ENCODE assay signal across 19 cellular contexts in genomic region chr1:209561561-209561960, GRCh38. TPM values are rescaled to one million over a fixed set of nuclear protein-coding genes. Genes with fewer than 3 reads are reported as not detected.
"Had no signal": no experiment of that assay in that cellular context is flagged by ENCODE, and none has a peak within 500 bp of the region (broad histone marks: within the 10 kb centered on the region; RNA-seq: fewer than 3 reads in every experiment).

No MANE protein-coding gene starts in this region.

- H3K27ac ChIP-seq: adrenal gland, SK-N-MC, VCaP had no signal

- H3K4me1 ChIP-seq: adrenal gland had no signal

- FAIRE-seq: bronchial epithelial cell had no signal

- H3K36me3 ChIP-seq: adrenal gland had no signal

- H3K36me3 Mint-ChIP-seq: activated naive CD8-positive, alpha-beta T cell treated with anti-CD3 and anti-CD28 coated beads, Interleukin-2, amount 10 ng/mL, durations not matched to agents 7 days and 5 days; T-cell had no signal

- H3K27ac Mint-ChIP-seq: activated CD8-positive, alpha-beta T cell treated with anti-CD3 and anti-CD28 coated beads for 36 hours; activated naive CD8-positive, alpha-beta T cell treated with anti-CD3 and anti-CD28 coated beads, Interleukin-2, amount 10 ng/mL, durations not matched to agents 7 days and 5 days; activated T-cell treated with anti-CD3 and anti-CD28 coated beads, Interleukin-2, amount 50 U/mL, for 72 hours; T-cell had no signal

- H3K4me3 ChIP-seq: adrenal gland, SK-N-MC had no signal

- H3K4me3 Mint-ChIP-seq: activated CD8-positive, alpha-beta T cell treated with anti-CD3 and anti-CD28 coated beads for 36 hours; activated naive CD8-positive, alpha-beta T cell treated with anti-CD3 and anti-CD28 coated beads, Interleukin-2, amount 10 ng/mL, durations not matched to agents 7 days and 5 days; activated T-cell treated with anti-CD3 and anti-CD28 coated beads, Interleukin-2, amount 50 U/mL, for 72 hours; T-cell had no signal

- DNase-seq: activated CD4-positive, CD25-positive, alpha-beta regulatory T cell; activated CD8-positive, alpha-beta memory T cell treated with anti-CD3 and anti-CD28 coated beads, Interleukin-2, amount 50 U/mL, for 4 hours; activated CD8-positive, alpha-beta T cell treated with anti-CD3 and anti-CD28 coated beads for 36 hours; activated naive CD4-positive, alpha-beta T cell treated with anti-CD3 and anti-CD28 coated beads, Interleukin-2, amount 50 U/mL, for 16 hours; activated naive CD8-positive, alpha-beta T cell treated with anti-CD3 and anti-CD28 coated beads, Interleukin-2, amount 10 ng/mL, durations not matched to agents 7 days and 5 days; activated T-cell treated with anti-CD3 and anti-CD28 coated beads, Interleukin-2, amount 50 U/mL, for 72 hours; adrenal gland; anterior cingulate cortex; central memory CD4-positive, alpha-beta T cell; NCI-H1105 treated with DMSO at 0.1 percent for 48 hours; NCI-H146; NCI-H2081; SIG-M5; T-cell had no signal

- H3K9me3 ChIP-seq: adrenal gland had no signal

- ATAC-seq: activated CD8-positive, alpha-beta T cell treated with anti-CD3 and anti-CD28 coated beads for 36 hours; activated T-cell treated with anti-CD3 and anti-CD28 coated beads, Interleukin-2, amount 50 U/mL, for 72 hours; T-cell had no signal

- H3K4me1 Mint-ChIP-seq: activated naive CD8-positive, alpha-beta T cell treated with anti-CD3 and anti-CD28 coated beads, Interleukin-2, amount 10 ng/mL, durations not matched to agents 7 days and 5 days had no signal

- H3K9me3 Mint-ChIP-seq: activated CD8-positive, alpha-beta T cell treated with anti-CD3 and anti-CD28 coated beads for 36 hours; activated naive CD8-positive, alpha-beta T cell treated with anti-CD3 and anti-CD28 coated beads, Interleukin-2, amount 10 ng/mL, durations not matched to agents 7 days and 5 days; activated T-cell treated with anti-CD3 and anti-CD28 coated beads, Interleukin-2, amount 50 U/mL, for 72 hours; T-cell had no signal

RNA-seq across cellular contexts. Expression of gene CAMK1G, which starts 22.0 kb away (rescaled TPM):
- total RNA-seq: activated CD8-positive, alpha-beta T cell treated with anti-CD3 and anti-CD28 coated beads for 36 hours; activated naive CD8-positive, alpha-beta T cell treated with anti-CD3 and anti-CD28 coated beads, Interleukin-2, amount 10 ng/mL, durations not matched to agents 7 days and 5 days; bronchial epithelial cell; OCI-LY7; T-cell; T-helper 2 cell treated with Interferon-gamma antibody and Interleukin-4, amounts not matched to agents 100 ng/mL and 5 ng/mL, for 36 hours had no signal
